ENCODE assay signal across 17 cellular contexts in the genomic region with DNA sequence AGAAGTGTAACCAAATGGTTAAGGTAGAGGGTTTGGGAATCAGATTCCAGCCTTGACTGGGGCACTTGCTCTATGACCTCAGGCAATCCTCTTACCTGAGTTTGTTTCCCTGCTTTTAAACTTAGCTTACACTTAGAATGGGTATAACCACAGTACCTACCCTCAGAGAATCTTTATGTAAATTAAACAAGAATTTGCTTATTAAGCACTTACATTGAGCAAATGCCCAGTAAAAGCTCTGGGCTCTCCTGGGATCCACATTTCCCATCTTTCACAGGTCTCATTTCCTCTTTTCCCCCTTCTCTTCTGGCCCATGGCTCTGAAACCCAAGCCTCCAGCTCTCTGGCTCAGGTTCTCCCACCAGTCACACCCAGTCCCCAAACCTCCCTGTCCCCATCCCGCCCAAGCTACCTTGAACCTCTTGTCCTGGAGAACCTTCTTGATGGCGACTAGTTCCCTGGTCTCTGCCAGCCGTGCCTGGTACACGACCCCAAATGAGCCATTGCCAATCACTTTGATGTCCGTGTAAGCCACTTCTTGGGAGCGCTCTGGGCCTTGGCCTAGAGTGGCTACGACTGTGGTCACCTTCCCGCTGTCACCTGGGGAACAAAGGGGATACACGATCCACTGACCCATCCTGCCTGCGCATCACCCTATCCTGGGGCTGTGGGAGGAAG. TPM values are rescaled to one million over a fixed set of nuclear protein-coding genes. Genes with fewer than 3 reads are reported as not detected.
DNase-seq lines count a peak whose midpoint lies in the region; ATAC-seq and TF ChIP-seq lines count a peak whose summit lies in the region.
"Had no signal": no experiment of that assay in that cellular context is flagged by ENCODE, and none has a peak within 500 bp of the region (broad histone marks: within the 10 kb centered on the region; RNA-seq: fewer than 3 reads in every experiment).

No MANE protein-coding gene starts in this region.

- POLR2A ChIA-PET in T-cell (lab: Charles Lee): interaction anchor here in 1 of 2 donors (0.6 kb wide), 1 partner anchor 9 kb away, joined by 4 read pairs; no protein-coding TSS in a partner anchor

- H3K9me3 Mint-ChIP-seq in activated naive CD4-positive, alpha-beta T cell treated with anti-CD3 and anti-CD28 coated beads, Interleukin-2, amount 50 U/mL, for 24 hours: no peaks in the 10 kb centered on the region
- no peaks in the 10 kb centered on the region for H3K9me3 Mint-ChIP-seq in activated naive CD4-positive, alpha-beta T cell treated with anti-CD3 and anti-CD28 coated beads for 36 hours
- H3K9me3 Mint-ChIP-seq in T-cell (no peaks in the 10 kb centered on the region), endothelial cell (ENCODE audit: unreplicated experiment) (no peaks in the 10 kb centered on the region)
- no peaks in the 10 kb centered on the region for H3K9me3 Mint-ChIP-seq in stimulated activated naive CD8-positive, alpha-beta T cell treated with anti-CD3 and anti-CD28 coated beads, Interleukin-15, amount 100 ng/mL, for 72 hours
- H3K9me3 Mint-ChIP-seq: activated B cell treated with CpG ODN at 0.5 μM for 24 hours had no signal

- intact Hi-C loops in activated naive CD4-positive, alpha-beta T cell treated with anti-CD3 and anti-CD28 coated beads for 36 hours (cut with micrococcal nuclease): loop anchor here (10.0 kb wide), 1 partner anchor 355 kb away; the partner anchor contains the start of gene ARHGEF1

- CTCF ChIA-PET in activated naive CD4-positive, alpha-beta T cell treated with anti-CD3 and anti-CD28 coated beads for 36 hours (lab: Charles Lee): interaction anchor here (0.6 to 1.4 kb wide), 6 partner anchors 39 to 131 kb away, joined by 3 to 5 read pairs (median 3); partner anchors contain the start of gene POU2F2
- CTCF ChIA-PET in T-cell (lab: Charles Lee): interaction anchor here in 1 of 2 donors (0.9 kb wide), 1 partner anchor 8 kb away, joined by 4 read pairs; no protein-coding TSS in a partner anchor

- H3K27me3 Mint-ChIP-seq in activated naive CD4-positive, alpha-beta T cell treated with anti-CD3 and anti-CD28 coated beads, Interleukin-2, amount 50 U/mL, for 24 hours: no peaks in the 10 kb centered on the region
- H3K27me3 Mint-ChIP-seq in activated naive CD4-positive, alpha-beta T cell treated with anti-CD3 and anti-CD28 coated beads for 36 hours (ENCODE audit: low read depth): no peaks in the 10 kb centered on the region
- no peaks in the 10 kb centered on the region for H3K27me3 Mint-ChIP-seq in T-cell
- peaks cover 19% of the 10 kb centered on the region for H3K27me3 Mint-ChIP-seq in endothelial cell (ENCODE audit: unreplicated experiment)
- H3K27me3 Mint-ChIP-seq in stimulated activated naive CD8-positive, alpha-beta T cell treated with anti-CD3 and anti-CD28 coated beads, Interleukin-15, amount 100 ng/mL, for 72 hours: no peaks in the 10 kb centered on the region
- H3K27me3 Mint-ChIP-seq: activated B cell treated with CpG ODN at 0.5 μM for 24 hours had no signal

- no peak for ATAC-seq in T-cell (replicated peaks in 1 of 4)
- ATAC-seq in stimulated activated naive CD8-positive, alpha-beta T cell treated with anti-CD3 and anti-CD28 coated beads, Interleukin-15, amount 100 ng/mL, for 72 hours: no peak
- ATAC-seq in HG02588 (IDR thresholded peaks at IDR 0.05; ENCODE audit: unreplicated experiment): no peak
- ATAC-seq: right cardiac atrium had no signal

- no peak for TF ChIP-seq CTCF in endothelial cell (IDR thresholded peaks at IDR 0.05; ENCODE audit: unreplicated experiment)

- H3K4me1 Mint-ChIP-seq in activated naive CD4-positive, alpha-beta T cell treated with anti-CD3 and anti-CD28 coated beads, Interleukin-2, amount 50 U/mL, for 24 hours: peaks cover 52% of the 10 kb centered on the region
- peaks cover 35% of the 10 kb centered on the region for H3K4me1 Mint-ChIP-seq in activated naive CD4-positive, alpha-beta T cell treated with anti-CD3 and anti-CD28 coated beads for 36 hours (ENCODE audit: low read depth)
- H3K4me1 Mint-ChIP-seq in T-cell (peaks cover 47 to 54% (median 54%) of the 10 kb centered on the region in 3 donors), endothelial cell (ENCODE audit: unreplicated experiment) (peaks cover 37% of the 10 kb centered on the region)
- peaks cover 50% of the 10 kb centered on the region for H3K4me1 Mint-ChIP-seq in stimulated activated naive CD8-positive, alpha-beta T cell treated with anti-CD3 and anti-CD28 coated beads, Interleukin-15, amount 100 ng/mL, for 72 hours

- H3K36me3 Mint-ChIP-seq in activated naive CD4-positive, alpha-beta T cell treated with anti-CD3 and anti-CD28 coated beads, Interleukin-2, amount 50 U/mL, for 24 hours: peaks cover 12% of the 10 kb centered on the region
- H3K36me3 Mint-ChIP-seq in activated naive CD4-positive, alpha-beta T cell treated with anti-CD3 and anti-CD28 coated beads for 36 hours (ENCODE audit: low read depth): peaks cover 23% of the 10 kb centered on the region
- H3K36me3 Mint-ChIP-seq in T-cell: peaks cover 29% of the 10 kb centered on the region
- peaks cover 21% of the 10 kb centered on the region for H3K36me3 Mint-ChIP-seq in endothelial cell (ENCODE audit: low read depth, unreplicated experiment)

- H3K27ac Mint-ChIP-seq in activated naive CD4-positive, alpha-beta T cell treated with anti-CD3 and anti-CD28 coated beads, Interleukin-2, amount 50 U/mL, for 24 hours: peak overlapping the region; percentile 90
- H3K27ac Mint-ChIP-seq in activated naive CD4-positive, alpha-beta T cell treated with anti-CD3 and anti-CD28 coated beads for 36 hours: no peak overlapping the region
- H3K27ac Mint-ChIP-seq in T-cell (peak overlapping the region; percentile 39 to 46), endothelial cell (ENCODE audit: unreplicated experiment) (no peak overlapping the region)
- peak overlapping the region; percentile 7 to 43 for H3K27ac Mint-ChIP-seq in stimulated activated naive CD8-positive, alpha-beta T cell treated with anti-CD3 and anti-CD28 coated beads, Interleukin-15, amount 100 ng/mL, for 72 hours
- H3K27ac Mint-ChIP-seq: activated B cell treated with CpG ODN at 0.5 μM for 24 hours had no signal

- H3K4me3 Mint-ChIP-seq in activated naive CD4-positive, alpha-beta T cell treated with anti-CD3 and anti-CD28 coated beads, Interleukin-2, amount 50 U/mL, for 24 hours: no peak overlapping the region
- H3K4me3 Mint-ChIP-seq in activated naive CD4-positive, alpha-beta T cell treated with anti-CD3 and anti-CD28 coated beads for 36 hours: no peak overlapping the region
- peak overlapping the region in 2 of 3 donors; percentile 34 to 89 for H3K4me3 Mint-ChIP-seq in T-cell
- peak overlapping the region; percentile 69 for H3K4me3 Mint-ChIP-seq in endothelial cell (ENCODE audit: unreplicated experiment)
- H3K4me3 Mint-ChIP-seq in stimulated activated naive CD8-positive, alpha-beta T cell treated with anti-CD3 and anti-CD28 coated beads, Interleukin-15, amount 100 ng/mL, for 72 hours: no peak overlapping the region

- no peak for DNase-seq in activated naive CD4-positive, alpha-beta T cell treated with anti-CD3 and anti-CD28 coated beads for 36 hours
- no peak for DNase-seq in T-cell
- DNase-seq in endothelial cell (ENCODE audit: low spot score): no peak
- DNase-seq in stimulated activated naive CD8-positive, alpha-beta T cell treated with anti-CD3 and anti-CD28 coated beads, Interleukin-15, amount 100 ng/mL, for 72 hours: no peak
- no peak for DNase-seq in stimulated activated CD4-positive, alpha-beta T cell treated with anti-CD3 and anti-CD28 coated beads, Interleukin-15, amount 100 ng/mL, for 24 hours
- no peak for DNase-seq in LoVo (ENCODE audit: low spot score)
- DNase-seq: activated B cell treated with CpG ODN at 0.5 μM for 24 hours; anterior cingulate cortex; DMS 273 treated with DMSO at 0.1 percent for 48 hours; erythroblast; NCI-H1417; NK-92 treated with Interleukin-12 subunit alpha and Interleukin-12 subunit beta, amount 100 ng/mL, for 24 hours; right cardiac atrium; stimulated activated CD4-positive, alpha-beta T cell treated with anti-CD3 and anti-CD28 coated beads, Interleukin-1b, Interleukin-23, amount 100 ng/mL, for 48 hours; tibial artery had no signal

RNA-seq across cellular contexts. Expression of gene GSK3A, which starts 2.7 kb away (rescaled TPM):
- 10 to 100 TPM; 31.1 to 33.8 TPM for total RNA-seq in activated naive CD4-positive, alpha-beta T cell treated with anti-CD3 and anti-CD28 coated beads for 36 hours
- total RNA-seq in T-cell: 10 to 100 TPM; 21.4 to 45.8 (median 38.1) TPM
- total RNA-seq in endothelial cell (ENCODE audit: unreplicated experiment): 54.4 TPM

RNA-seq across cellular contexts. Expression of gene ERF, which starts 15.2 kb away (rescaled TPM):
- 10 to 100 TPM; 52.4 to 55.6 TPM for total RNA-seq in activated naive CD4-positive, alpha-beta T cell treated with anti-CD3 and anti-CD28 coated beads for 36 hours
- total RNA-seq in T-cell: 10 to 100 TPM; 35.9 to 97.3 (median 44.6) TPM
- 109 TPM for total RNA-seq in endothelial cell (ENCODE audit: unreplicated experiment)

RNA-seq across cellular contexts. Expression of gene ZNF526, which starts 19.6 kb away (rescaled TPM):
- 10 to 100 TPM; 11.5 to 11.6 TPM for total RNA-seq in activated naive CD4-positive, alpha-beta T cell treated with anti-CD3 and anti-CD28 coated beads for 36 hours
- total RNA-seq in T-cell (10 to 100 TPM in 3 of 5 donors, 1 to 10 TPM in 2; 8.0 to 25.1 (median 23.1) TPM), endothelial cell (ENCODE audit: unreplicated experiment) (13.9 TPM)

RNA-seq across cellular contexts. Expression of gene DEDD2, which starts 22.2 kb away (rescaled TPM):
- 10 to 100 TPM; 24.8 to 26.0 TPM for total RNA-seq in activated naive CD4-positive, alpha-beta T cell treated with anti-CD3 and anti-CD28 coated beads for 36 hours
- total RNA-seq in T-cell (10 to 100 TPM; 67.6 to 82.8 (median 71.0) TPM), endothelial cell (ENCODE audit: unreplicated experiment) (27.1 TPM)

RNA-seq across cellular contexts. Expression of gene CIC, which starts 29.4 kb away (rescaled TPM):
- 10 to 100 TPM; 60.2 to 61.5 TPM for total RNA-seq in activated naive CD4-positive, alpha-beta T cell treated with anti-CD3 and anti-CD28 coated beads for 36 hours
- total RNA-seq in T-cell: 100 to 1,000 TPM in 4 of 5 donors, 10 to 100 TPM in 1; 93.9 to 110 (median 104) TPM
- 85.7 TPM for total RNA-seq in endothelial cell (ENCODE audit: unreplicated experiment)

Comparison
In these comparisons a context has a peak if more than half of its experiments do, and no peak if none do; other contexts are left out.
1. H3K27ac Mint-ChIP-seq: peak in activated naive CD4-positive, alpha-beta T cell treated with anti-CD3 and anti-CD28 coated beads, Interleukin-2, amount 50 U/mL, for 24 hours (single experiment), T-cell (2 of 2) and stimulated activated naive CD8-positive, alpha-beta T cell treated with anti-CD3 and anti-CD28 coated beads, Interleukin-15, amount 100 ng/mL, for 72 hours (2 of 2); none in activated naive CD4-positive, alpha-beta T cell treated with anti-CD3 and anti-CD28 coated beads for 36 hours (single experiment) and endothelial cell (single experiment).
2. H3K4me3 Mint-ChIP-seq: peak in T-cell (2 of 3) and endothelial cell (single experiment); none in activated naive CD4-positive, alpha-beta T cell treated with anti-CD3 and anti-CD28 coated beads, Interleukin-2, amount 50 U/mL, for 24 hours (single experiment), activated naive CD4-positive, alpha-beta T cell treated with anti-CD3 and anti-CD28 coated beads for 36 hours (single experiment) and stimulated activated naive CD8-positive, alpha-beta T cell treated with anti-CD3 and anti-CD28 coated beads, Interleukin-15, amount 100 ng/mL, for 72 hours (0 of 2).